Comparison of ENCODE assay signal across 26 cellular contexts in genomic region chr16:8685617-8686016, GRCh38. TPM values are rescaled to one million over a fixed set of nuclear protein-coding genes. Genes with fewer than 3 reads are reported as not detected.
DNase-seq lines count a peak whose midpoint lies in the region; ATAC-seq and TF ChIP-seq lines count a peak whose summit lies in the region.
"Had no signal": no experiment of that assay in that cellular context is flagged by ENCODE, and none has a peak within 500 bp of the region (broad histone marks: within the 10 kb centered on the region; RNA-seq: fewer than 3 reads in every experiment).

No MANE protein-coding gene starts in this region.

- TF ChIP-seq CTCF in heart right ventricle (IDR thresholded peaks at IDR 0.05) (no peak), brain (conservative IDR thresholded peaks at IDR 0.05) (no peak), right lobe of liver (IDR thresholded peaks at IDR 0.05) (no peak)

- ATAC-seq in heart right ventricle (no peak), left ventricle myocardium superior (no peak), right lobe of liver (peak; percentile 3 to 59 (median 32)), HG02970 (IDR thresholded peaks at IDR 0.05; ENCODE audit: low FRiP score, unreplicated experiment) (no peak)
- ATAC-seq in stimulated activated effector memory CD8-positive, alpha-beta T cell treated with anti-CD3 and anti-CD28 coated beads, Interleukin-12 subunit alpha, Interleukin-12 subunit beta, amount 100 ng/mL, for 72 hours = no peak
- ATAC-seq: activated naive CD4-positive, alpha-beta T cell treated with anti-CD3 and anti-CD28 coated beads, Interleukin-2, amount 50 U/mL, for 72 hours; CD8-positive, alpha-beta T cell; effector memory CD8-positive, alpha-beta T cell; HCT116; left lung had no signal

- no peak overlapping the region for H3K4me3 ChIP-seq in heart right ventricle
- H3K4me3 ChIP-seq in right lobe of liver = no peak overlapping the region
- H3K4me3 ChIP-seq: A549, coronary artery, left lung, smooth muscle cell, thyroid gland had no signal

- H3K9me3 ChIP-seq in heart right ventricle = peaks cover 0 to 20% (median 9%) of the 10 kb centered on the region in 11 donors
- peaks cover 0 to 5% (median 0%) of the 10 kb centered on the region in 4 donors for H3K9me3 ChIP-seq in right lobe of liver
- H3K9me3 ChIP-seq: thyroid gland had no signal

- H3K36me3 ChIP-seq in heart right ventricle = peaks cover 0 to 7% (median 0%) of the 10 kb centered on the region in 9 donors
- peaks cover 0 to 6% (median 0%) of the 10 kb centered on the region in 4 donors for H3K36me3 ChIP-seq in right lobe of liver
- H3K36me3 ChIP-seq: left lung, thyroid gland had no signal

- peaks cover 2% of the 10 kb centered on the region for H3K27me3 Mint-ChIP-seq in brain
- H3K27me3 Mint-ChIP-seq: activated CD4-positive, alpha-beta T cell treated with anti-CD3 and anti-CD28 coated beads, Interleukin-2, amount 10 ng/mL, durations not matched to agents 24 days and 14 days; effector memory CD8-positive, alpha-beta T cell had no signal

- H3K27ac ChIP-seq in heart right ventricle = peak overlapping the region in 6 of 10 donors; percentile 10 to 69 (median 30)
- peak overlapping the region in 2 of 3 donors; percentile 52 to 54 for H3K27ac ChIP-seq in right lobe of liver
- H3K27ac ChIP-seq: A549, coronary artery, left lung, thyroid gland had no signal

- intact Hi-C loops in heart right ventricle (cut with DNase I) (loop anchor here in 2 of 10 donors (10.0 kb wide), 2 partner anchors 49 to 59 kb away; no protein-coding TSS in a partner anchor), left ventricle myocardium superior (cut with micrococcal nuclease) (no loop called here), right lobe of liver (cut with DNase I) (no loop called here)

- peak overlapping the region; percentile 28 to 96 (median 88) for H3K27ac Mint-ChIP-seq in brain
- peak overlapping the region; percentile 10 for H3K27ac Mint-ChIP-seq in stimulated activated effector memory CD8-positive, alpha-beta T cell treated with anti-CD3 and anti-CD28 coated beads, Interleukin-12 subunit alpha, Interleukin-12 subunit beta, amount 100 ng/mL, for 72 hours
- H3K27ac Mint-ChIP-seq: activated CD4-positive, alpha-beta T cell treated with anti-CD3 and anti-CD28 coated beads, Interleukin-2, amount 10 ng/mL, durations not matched to agents 24 days and 14 days; CD8-positive, alpha-beta T cell; effector memory CD8-positive, alpha-beta T cell; WTC11 had no signal

- peaks cover 0 to 9% (median 3%) of the 10 kb centered on the region in 9 donors for H3K4me1 ChIP-seq in heart right ventricle
- H3K4me1 ChIP-seq in right lobe of liver = peaks cover 0 to 32% (median 15%) of the 10 kb centered on the region in 4 donors
- H3K4me1 ChIP-seq: A549, left lung had no signal

- DNase-seq in heart right ventricle = no peak
- DNase-seq in left ventricle myocardium superior = no peak
- no peak for DNase-seq in right lobe of liver
- DNase-seq in stimulated activated effector memory CD8-positive, alpha-beta T cell treated with anti-CD3 and anti-CD28 coated beads, Interleukin-12 subunit alpha, Interleukin-12 subunit beta, amount 100 ng/mL, for 72 hours (ENCODE audit: low spot score in 2 of 2) = no peak
- DNase-seq in stimulated activated CD4-positive, alpha-beta T cell treated with anti-CD3 and anti-CD28 coated beads, Interleukin-1b, Interleukin-23, amount 100 ng/mL, for 48 hours = no peak
- no peak for DNase-seq in UCSD-AML1 (lab: John Stamatoyannopoulos, UW; ENCODE audit: unreplicated experiment)
- DNase-seq: activated CD4-positive, alpha-beta T cell treated with anti-CD3 and anti-CD28 coated beads, Interleukin-2, amount 10 ng/mL, durations not matched to agents 24 days and 14 days; activated effector memory CD4-positive, alpha-beta T cell treated with Interleukin-2 at 50 U/mL for 16 hours; AML-193; CD8-positive, alpha-beta T cell; effector memory CD8-positive, alpha-beta T cell; erythroblast; Kasumi-1; left lung; NCI-H146; NCI-H82; T1000 had no signal

- peak overlapping the region; percentile 25 to 76 (median 64) for H3K4me3 Mint-ChIP-seq in brain
- H3K4me3 Mint-ChIP-seq in stimulated activated effector memory CD8-positive, alpha-beta T cell treated with anti-CD3 and anti-CD28 coated beads, Interleukin-12 subunit alpha, Interleukin-12 subunit beta, amount 100 ng/mL, for 72 hours = no peak overlapping the region
- H3K4me3 Mint-ChIP-seq: activated CD4-positive, alpha-beta T cell treated with anti-CD3 and anti-CD28 coated beads, Interleukin-2, amount 10 ng/mL, durations not matched to agents 24 days and 14 days; CD8-positive, alpha-beta T cell; effector memory CD8-positive, alpha-beta T cell; WTC11 had no signal

- TF ChIP-seq POLR2A in right lobe of liver (IDR thresholded peaks at IDR 0.05) = no peak

- peaks cover 36% of the 10 kb centered on the region for H3K36me3 Mint-ChIP-seq in brain
- H3K36me3 Mint-ChIP-seq in stimulated activated effector memory CD8-positive, alpha-beta T cell treated with anti-CD3 and anti-CD28 coated beads, Interleukin-12 subunit alpha, Interleukin-12 subunit beta, amount 100 ng/mL, for 72 hours = no peaks in the 10 kb centered on the region

- 57 to 63% methylated on average over 3 of the region's 3 CpGs for WGBS in heart right ventricle, 2 donors
- 55% methylated on average over 3 of the region's 3 CpGs for WGBS in right lobe of liver (ENCODE audit: insufficient coverage, low coverage, low lambda C conversion rate, missing lambda C conversion rate)

- H3K9me3 Mint-ChIP-seq in brain = peaks cover 9 to 22% (median 15%) of the 10 kb centered on the region in 5 experiments
- H3K9me3 Mint-ChIP-seq in stimulated activated effector memory CD8-positive, alpha-beta T cell treated with anti-CD3 and anti-CD28 coated beads, Interleukin-12 subunit alpha, Interleukin-12 subunit beta, amount 100 ng/mL, for 72 hours = peaks cover 8% of the 10 kb centered on the region

- H3K27me3 ChIP-seq in heart right ventricle (no peaks in the 10 kb centered on the region), right lobe of liver (no peaks in the 10 kb centered on the region)
- H3K27me3 ChIP-seq: left lung, thyroid gland had no signal

- H3K4me1 Mint-ChIP-seq in brain = peaks cover 53% of the 10 kb centered on the region
- no peaks in the 10 kb centered on the region for H3K4me1 Mint-ChIP-seq in stimulated activated effector memory CD8-positive, alpha-beta T cell treated with anti-CD3 and anti-CD28 coated beads, Interleukin-12 subunit alpha, Interleukin-12 subunit beta, amount 100 ng/mL, for 72 hours
- H3K4me1 Mint-ChIP-seq: activated CD4-positive, alpha-beta T cell treated with anti-CD3 and anti-CD28 coated beads, Interleukin-2, amount 10 ng/mL, durations not matched to agents 24 days and 14 days had no signal

RNA-seq across cellular contexts. Expression of gene ABAT, which starts 11.2 kb away (rescaled TPM):
- total RNA-seq in heart right ventricle = 10 to 100 TPM in 7 of 10 donors, 1 to 10 TPM in 3; 3.7 to 35.9 (median 17.7) TPM
- polyA plus RNA-seq in heart right ventricle = 10 to 100 TPM in 1 of 2 donors, 1 to 10 TPM in 1; 2.2 to 10.3 TPM
- total RNA-seq in left ventricle myocardium superior = 2.6 TPM
- polyA plus RNA-seq in brain (ENCODE audit: insufficient read depth, low read depth, low replicate concordance) = 76.9 TPM
- 100 to 1,000 TPM; 160 to 378 (median 305) TPM for total RNA-seq in right lobe of liver

Comparison
In these comparisons a context has a peak if more than half of its experiments do, and no peak if none do; other contexts are left out.
1. ATAC-seq: peak in right lobe of liver (4 of 4); none in heart right ventricle (0 of 8), left ventricle myocardium superior (single experiment), stimulated activated effector memory CD8-positive, alpha-beta T cell treated with anti-CD3 and anti-CD28 coated beads, Interleukin-12 subunit alpha, Interleukin-12 subunit beta, amount 100 ng/mL, for 72 hours (single experiment) and HG02970 (single experiment).
2. RNA of gene ABAT, which starts 11.2 kb away (total RNA-seq): 160 to 378 TPM in right lobe of liver; 3.7 to 35.9 TPM in heart right ventricle and 2.6 TPM in left ventricle myocardium superior (single experiment); every median in the first group is over 4 times any median in the second.